Comparison of ENCODE assay signal across 11 cellular contexts in genomic region chr3:188792788-188793187, GRCh38.
A peak's percentile ranks its signal among the peaks of the same experiment; 100 is the strongest.
DNase-seq lines count a peak whose midpoint lies in the region; ATAC-seq and TF ChIP-seq lines count a peak whose summit lies in the region.
"Had no signal": no experiment of that assay in that cellular context is flagged by ENCODE, and none has a peak within 500 bp of the region (broad histone marks: within the 10 kb centered on the region; RNA-seq: fewer than 3 reads in every experiment).

No MANE protein-coding gene starts in this region.

- no peak overlapping the region for H3K27ac ChIP-seq in VCaP
- no peak overlapping the region for H3K27ac ChIP-seq in right cardiac atrium (ENCODE audit: low read length)
- no peak overlapping the region for H3K27ac ChIP-seq in left lung
- H3K27ac ChIP-seq: 22Rv1 had no signal

- H3K27me3 Mint-ChIP-seq in activated CD4-positive, alpha-beta memory T cell treated with anti-CD3 and anti-CD28 coated beads for 36 hours, result no peaks in the 10 kb centered on the region

- H3K27me3 ChIP-seq in right cardiac atrium (ENCODE audit: control insufficient read depth, insufficient read depth) (no peaks in the 10 kb centered on the region), left lung (no peaks in the 10 kb centered on the region)

- H3K4me3 Mint-ChIP-seq in activated CD4-positive, alpha-beta memory T cell treated with anti-CD3 and anti-CD28 coated beads for 36 hours, result no peak overlapping the region

- POLR2A ChIA-PET in activated CD4-positive, alpha-beta memory T cell treated with anti-CD3 and anti-CD28 coated beads for 36 hours (lab: Charles Lee), result no interaction called here

- H3K36me3 Mint-ChIP-seq in activated CD4-positive, alpha-beta memory T cell treated with anti-CD3 and anti-CD28 coated beads for 36 hours, result peaks cover 2% of the 10 kb centered on the region

- DNase-seq in DMS 273 (lab: John Stamatoyannopoulos, UW; ENCODE audit: unreplicated experiment) (peak; percentile 20), DMS 273 treated with DMSO at 0.1 percent for 48 hours (lab: John Stamatoyannopoulos, UW) (no peak), right cardiac atrium (peak; percentile 45 to 80 (median 75)), sciatic nerve (ENCODE audit: low spot score) (no peak), left lung (no peak)
- DNase-seq in activated CD4-positive, alpha-beta memory T cell treated with anti-CD3 and anti-CD28 coated beads for 36 hours, result no peak
- DNase-seq: effector CD4-positive, alpha-beta T cell; Kasumi-1 had no signal

- H3K4me1 Mint-ChIP-seq in activated CD4-positive, alpha-beta memory T cell treated with anti-CD3 and anti-CD28 coated beads for 36 hours (ENCODE audit: low read depth), result peaks cover 11% of the 10 kb centered on the region

- WGBS in right cardiac atrium, result 49% methylated on average over 6 of the region's 6 CpGs

- no peaks in the 10 kb centered on the region for H3K9me3 Mint-ChIP-seq in activated CD4-positive, alpha-beta memory T cell treated with anti-CD3 and anti-CD28 coated beads for 36 hours

- H3K4me1 ChIP-seq in right cardiac atrium (ENCODE audit: control insufficient read depth, insufficient read depth, low read length), result peaks cover 2% of the 10 kb centered on the region
- H3K4me1 ChIP-seq in left lung, result peaks cover 7 to 32% of the 10 kb centered on the region in 2 donors

- TF ChIP-seq CTCF in VCaP (conservative IDR thresholded peaks at IDR 0.05) (0 out of 2 replicates have a peak, but pooled peaks have one; percentile 18), left lung (IDR thresholded peaks at IDR 0.05) (peak in 1 of 2 donors; percentile 28)

- H3K27ac Mint-ChIP-seq in activated CD4-positive, alpha-beta memory T cell treated with anti-CD3 and anti-CD28 coated beads for 36 hours, result no peak overlapping the region

- ATAC-seq in right cardiac atrium, result peak; percentile 69
- ATAC-seq in sciatic nerve, result peak; percentile 71
- no peak for ATAC-seq in GM19452 (IDR thresholded peaks at IDR 0.05; ENCODE audit: unreplicated experiment)
- no peak for ATAC-seq in left lung

- CTCF ChIA-PET in activated CD4-positive, alpha-beta memory T cell treated with anti-CD3 and anti-CD28 coated beads for 36 hours (lab: Charles Lee), result interaction anchor here (0.7 to 0.9 kb wide), 2 partner anchors 80 to 100 kb away, joined by 3 to 4 read pairs; no protein-coding TSS in a partner anchor

- H3K36me3 ChIP-seq in left lung, result no peaks in the 10 kb centered on the region

- no peaks in the 10 kb centered on the region for H3K9me3 ChIP-seq in right cardiac atrium (ENCODE audit: control insufficient read depth, low read length)
- no peaks in the 10 kb centered on the region for H3K9me3 ChIP-seq in left lung

- intact Hi-C loops in right cardiac atrium (cut with DNase I) (no loop called here), sciatic nerve (cut with DNase I) (no loop called here), left lung (cut with DNase I) (no loop called here)
- intact Hi-C loops in activated CD4-positive, alpha-beta memory T cell treated with anti-CD3 and anti-CD28 coated beads for 36 hours (cut with micrococcal nuclease), result no loop called here

- H3K4me3 ChIP-seq in right cardiac atrium (ENCODE audit: low read length), result no peak overlapping the region
- no peak overlapping the region for H3K4me3 ChIP-seq in left lung

Comparison
In these comparisons a context has a peak if more than half of its experiments do, and no peak if none do; other contexts are left out.
1. DNase-seq: peak in DMS 273 (single experiment) and right cardiac atrium (3 of 3); none in DMS 273 treated with DMSO at 0.1 percent for 48 hours (single experiment), sciatic nerve (single experiment), activated CD4-positive, alpha-beta memory T cell treated with anti-CD3 and anti-CD28 coated beads for 36 hours (single experiment) and left lung (0 of 2).
2. ATAC-seq: peak in right cardiac atrium (2 of 2) and sciatic nerve (single experiment); none in GM19452 (single experiment) and left lung (single experiment).